ENCODE assay signal across 8 cellular contexts in genomic region chr1:234975122-234975940, GRCh38.
A peak's percentile ranks its signal among the peaks of the same experiment; 100 is the strongest.
DNase-seq lines count a peak whose midpoint lies in the region; ATAC-seq and TF ChIP-seq lines count a peak whose summit lies in the region.

No MANE protein-coding gene starts in this region.

- H3K36me3 Mint-ChIP-seq in activated T-cell treated with anti-CD3 and anti-CD28 coated beads, Interleukin-2, amount 50 U/mL, for 24 hours (ENCODE audit: low read depth): peaks cover 1% of the 10 kb centered on the region

- H3K79me2 ChIP-seq in PC-9 (ENCODE audit: low read depth): peaks cover 17% of the 10 kb centered on the region

- H3K9me3 ChIP-seq in PC-9 (ENCODE audit: insufficient read depth, low read depth) (no peaks in the 10 kb centered on the region), neutrophil (no peaks in the 10 kb centered on the region)

- POLR2A ChIA-PET in PC-9 (lab: Charles Lee; ENCODE audit: unreplicated experiment): interaction anchor here (0.5 to 1.4 kb wide), 15 partner anchors 11 to 475 kb away, joined by 3 to 21 read pairs (median 6); no protein-coding TSS in a partner anchor

- CTCF ChIA-PET in PC-9 (lab: Charles Lee): interaction anchor here (0.6 to 1.4 kb wide), 4 partner anchors 36 to 476 kb away, joined by 3 read pairs; no protein-coding TSS in a partner anchor

- H3K36me3 ChIP-seq in PC-9 (ENCODE audit: low read depth) (no peaks in the 10 kb centered on the region), neutrophil (no peaks in the 10 kb centered on the region)

- TSS peak; percentile 92 for BruUV-seq in PC-9 (replicated peaks; lab: Mats Ljungman, UMichigan)

- H3K4me1 ChIP-seq in PC-9 (replicated peaks; ENCODE audit: insufficient read depth) (peaks cover 93% of the 10 kb centered on the region), neutrophil (ENCODE audit: control insufficient read depth in 1 of 2, insufficient read depth in 1 of 2, low read depth in 1 of 2, low read length in 1 of 2) (peaks cover 68 to 81% of the 10 kb centered on the region in 2 experiments)

- H3K27ac Mint-ChIP-seq in activated T-cell treated with anti-CD3 and anti-CD28 coated beads, Interleukin-2, amount 50 U/mL, for 24 hours: peak overlapping the region; percentile 34

- H3K4me3 ChIP-seq in PC-9: peak overlapping the region; percentile 8; the same call in 1 of the 2 replicates
- peak overlapping the region; percentile 27 to 62 for H3K4me3 ChIP-seq in neutrophil (ENCODE audit: low read depth in 1 of 2, low read length in 1 of 2)

- no peaks in the 10 kb centered on the region for H3K9me2 ChIP-seq in PC-9 (ENCODE audit: insufficient read depth)

- H2AFZ ChIP-seq in PC-9: no peak overlapping the region

- H3K4me3 Mint-ChIP-seq in activated T-cell treated with anti-CD3 and anti-CD28 coated beads, Interleukin-2, amount 50 U/mL, for 24 hours: no peak overlapping the region

- TF ChIP-seq CTCF in PC-9 (conservative IDR thresholded peaks at IDR 0.05): no peak
- TF ChIP-seq CTCF in neutrophil (IDR thresholded peaks at IDR 0.05): no peak

- no peaks in the 10 kb centered on the region for H3K27me3 Mint-ChIP-seq in activated T-cell treated with anti-CD3 and anti-CD28 coated beads, Interleukin-2, amount 50 U/mL, for 24 hours

- no peaks in the 10 kb centered on the region for H4K20me1 ChIP-seq in PC-9 (ENCODE audit: insufficient read depth)

- peaks cover 89% of the 10 kb centered on the region for H3K4me1 Mint-ChIP-seq in activated T-cell treated with anti-CD3 and anti-CD28 coated beads, Interleukin-2, amount 50 U/mL, for 24 hours (ENCODE audit: low read depth)

- intact Hi-C loops in PC-9 (cut with micrococcal nuclease; ENCODE audit: unreplicated experiment): loop anchor here (1.0 to 5.0 kb wide), 16 partner anchors 12 to 476 kb away; partner anchors contain the start of gene IRF2BP2

- H3K4me2 ChIP-seq in PC-9: peak overlapping the region; percentile 68

- H3K27me3 ChIP-seq in PC-9 (ENCODE audit: insufficient read depth, low read depth) (no peaks in the 10 kb centered on the region), neutrophil (no peaks in the 10 kb centered on the region)

- H3K9me3 Mint-ChIP-seq in activated T-cell treated with anti-CD3 and anti-CD28 coated beads, Interleukin-2, amount 50 U/mL, for 24 hours: no peaks in the 10 kb centered on the region

- DNase-seq in activated T-cell treated with anti-CD3 and anti-CD28 coated beads, Interleukin-2, amount 50 U/mL, for 24 hours: peak; percentile 23
- no peak for DNase-seq in activated T-cell treated with anti-CD3 and anti-CD28 coated beads for 4 hours
- peak; percentile 80 to 100 for DNase-seq in PC-9
- DNase-seq in dermis microvascular lymphatic vessel endothelial cell (ENCODE audit: low read depth in 2 of 2): peak; percentile 74 to 93
- no peak for DNase-seq in UCSD-AML1 (lab: John Stamatoyannopoulos, UW; ENCODE audit: unreplicated experiment)
- no peak for DNase-seq in nucleus accumbens (lab: John Stamatoyannopoulos, UW)

- H3K27ac ChIP-seq in PC-9 (peak overlapping the region; percentile 99), neutrophil (peak overlapping the region; percentile 99)

- no peak for ATAC-seq in GM21447 (IDR thresholded peaks at IDR 0.05; ENCODE audit: unreplicated experiment)

- H3F3A ChIP-seq in PC-9 (ENCODE audit: insufficient read depth, low read depth): peaks cover 56% of the 10 kb centered on the region

Comparison
In these comparisons a context has a peak if more than half of its experiments do, and no peak if none do; other contexts are left out.
1. DNase-seq: peak in activated T-cell treated with anti-CD3 and anti-CD28 coated beads, Interleukin-2, amount 50 U/mL, for 24 hours (single experiment), PC-9 (2 of 2) and dermis microvascular lymphatic vessel endothelial cell (2 of 2); none in activated T-cell treated with anti-CD3 and anti-CD28 coated beads for 4 hours (single experiment), UCSD-AML1 (single experiment) and nucleus accumbens (0 of 56).